2 cellular contexts compared by ENCODE assay signal in genomic region chr19:46791944-46792343, GRCh38.
TF ChIP-seq lines count a peak whose summit lies in the region.

No MANE protein-coding gene starts in this region.

TF ChIP-seq in SK-N-SH, 30 proteins besides CTCF, POLR2A, EP300 and RAD21 (continued from another document):
- no peak for TF ChIP-seq MAX (IDR thresholded peaks at IDR 0.05; ENCODE audit: low read depth)

TF ChIP-seq in SK-N-SH treated with all-trans-retinoic acid at 6 μM for 48 hours, 23 proteins besides CTCF, POLR2A, EP300 and RAD21 (continued from another document):
- TF ChIP-seq TSHZ2 (CRISPR knock-in tag; IDR thresholded peaks at IDR 0.05): no peak
- no peak for TF ChIP-seq ZNF70 (CRISPR knock-in tag; IDR thresholded peaks at IDR 0.05)
- no peak for TF ChIP-seq OSR1 (CRISPR knock-in tag; IDR thresholded peaks at IDR 0.05)
- TF ChIP-seq ZNF565 (CRISPR knock-in tag; conservative IDR thresholded peaks at IDR 0.05; ENCODE audit: low read depth): no peak
